8 cellular contexts compared by ENCODE assay signal in genomic region chr6:26204332-26205160, GRCh38.
DNase-seq lines count a peak whose midpoint lies in the region; TF ChIP-seq lines count a peak whose summit lies in the region.

No MANE protein-coding gene starts in this region.

- DNase-seq in COLO668 (lab: John Stamatoyannopoulos, UW; ENCODE audit: unreplicated experiment) (peak; percentile 86), GM20000 (ENCODE audit: low spot score) (peak; percentile 78), HT1080 (ENCODE audit: low read depth) (peak; percentile 94), NOMO-1 (lab: John Stamatoyannopoulos, UW; ENCODE audit: unreplicated experiment in 2 of 2) (peak; percentile 87 to 93), epidermal melanocyte (ENCODE audit: insufficient read length, low spot score) (peak; percentile 91), middle frontal gyrus (ENCODE audit: extremely low spot score, low spot score) (peak; percentile 96)
- DNase-seq in activated CD8-positive, alpha-beta memory T cell treated with anti-CD3 and anti-CD28 coated beads, Interleukin-2, amount 50 U/mL, for 24 hours (ENCODE audit: extremely low read depth), result peak; percentile 75
- DNase-seq in stimulated activated CD8-positive, alpha-beta memory T cell treated with anti-CD3 and anti-CD28 coated beads, Interleukin-2, amount 100 ng/mL, for 1 hour (ENCODE audit: low read depth in 2 of 2), result peak; percentile 56 to 72

- TF ChIP-seq CTCF in GM20000 (IDR thresholded peaks at IDR 0.05; ENCODE audit: extremely low read depth, missing control alignments), result no peak

Comparison
In these comparisons a context has a peak if more than half of its experiments do, and no peak if none do; other contexts are left out.
1. Peak in every context shown above with its lines: DNase-seq.